Comparison of ENCODE assay signal across 1 cellular context in genomic region chr10:95561200-95562177, GRCh38.
TF ChIP-seq lines count a peak whose summit lies in the region.

TSS of gene SORBS1 (minus strand) at chr10:95561371. CDS start at chr10:95441135, 120,236 bp downstream.

TF ChIP-seq in HepG2, 621 proteins besides CTCF, POLR2A, EP300 and RAD21 (continued from another document and continues in another):
- no peak for TF ChIP-seq HIC2 (CRISPR knock-in tag; IDR thresholded peaks at IDR 0.05; ENCODE audit: low read depth)
- TF ChIP-seq BCLAF1 (IDR thresholded peaks at IDR 0.05) = no peak
- TF ChIP-seq ZUFSP (CRISPR knock-in tag; IDR thresholded peaks at IDR 0.05; ENCODE audit: borderline replicate concordance) = no peak
- no peak for TF ChIP-seq CEBPB (IDR thresholded peaks at IDR 0.05; ENCODE audit: borderline replicate concordance, low read depth, low read length)
- TF ChIP-seq THRA (CRISPR knock-in tag; IDR thresholded peaks at IDR 0.05; ENCODE audit: borderline replicate concordance) = no peak
- no peak for TF ChIP-seq SMARCC2 (IDR thresholded peaks at IDR 0.05)
- no peak for TF ChIP-seq ARID3A (IDR thresholded peaks at IDR 0.05; ENCODE audit: low read depth, low read length)
- TF ChIP-seq RBM22 (optimal IDR thresholded peaks at IDR 0.05; ENCODE audit: low read length) = no peak
- no peak for TF ChIP-seq MTF1 (CRISPR knock-in tag; IDR thresholded peaks at IDR 0.05)
- TF ChIP-seq KMT2B (CRISPR knock-in tag; IDR thresholded peaks at IDR 0.05) = 0 out of 2 replicates have a peak, but pooled peaks have one; percentile 58
- no peak for TF ChIP-seq ZFP36L2 (CRISPR knock-in tag; IDR thresholded peaks at IDR 0.05)
- no peak; the same call in 1 of the 2 replicates for TF ChIP-seq NR0B2 (CRISPR knock-in tag; IDR thresholded peaks at IDR 0.05)
- TF ChIP-seq RCOR2 (CRISPR knock-in tag; IDR thresholded peaks at IDR 0.05) = peak; percentile 92
- TF ChIP-seq HOXA3 (CRISPR knock-in tag; IDR thresholded peaks at IDR 0.05) = no peak
- 0 out of 2 replicates have a peak, but pooled peaks have one; percentile 41 for TF ChIP-seq AHDC1 (CRISPR knock-in tag; IDR thresholded peaks at IDR 0.05; ENCODE audit: borderline replicate concordance)
- peak; percentile 78 for TF ChIP-seq RBFOX2 (IDR thresholded peaks at IDR 0.05; ENCODE audit: low read depth, low read length)
- TF ChIP-seq ESRRA (CRISPR knock-in tag; IDR thresholded peaks at IDR 0.05; ENCODE audit: low read depth) = no peak
- TF ChIP-seq ZNF274 (CRISPR knock-in tag; IDR thresholded peaks at IDR 0.05) = no peak
- no peak for TF ChIP-seq DNMT1 (CRISPR knock-in tag; IDR thresholded peaks at IDR 0.05)
- TF ChIP-seq NAIF1 (CRISPR knock-in tag; IDR thresholded peaks at IDR 0.05; ENCODE audit: borderline replicate concordance) = no peak
- TF ChIP-seq HES4 (CRISPR knock-in tag; IDR thresholded peaks at IDR 0.05; ENCODE audit: borderline replicate concordance) = no peak
- peak; percentile 61 for TF ChIP-seq MAX (IDR thresholded peaks at IDR 0.05)
- peak; percentile 66 for TF ChIP-seq NFYC (CRISPR knock-in tag; IDR thresholded peaks at IDR 0.05)
- no peak for TF ChIP-seq DBP (CRISPR knock-in tag; IDR thresholded peaks at IDR 0.05; ENCODE audit: not compliant biosample characterization)
- no peak for TF ChIP-seq HMGXB3 (CRISPR knock-in tag; IDR thresholded peaks at IDR 0.05; ENCODE audit: borderline replicate concordance)
- TF ChIP-seq SMAD1 (CRISPR knock-in tag; IDR thresholded peaks at IDR 0.05; ENCODE audit: borderline replicate concordance, low read depth) = no peak
- TF ChIP-seq ZBTB8A (CRISPR knock-in tag; IDR thresholded peaks at IDR 0.05; ENCODE audit: borderline replicate concordance, low read depth) = no peak
- TF ChIP-seq ARNTL (CRISPR knock-in tag; IDR thresholded peaks at IDR 0.05) = no peak
- 0 out of 2 replicates have a peak, but pooled peaks have one; percentile 68 for TF ChIP-seq ZNF136 (CRISPR knock-in tag; IDR thresholded peaks at IDR 0.05; ENCODE audit: low read depth)
- no peak for TF ChIP-seq ZNF350 (CRISPR knock-in tag; IDR thresholded peaks at IDR 0.05; ENCODE audit: borderline replicate concordance, low read depth)
- no peak for TF ChIP-seq ZNF720 (CRISPR knock-in tag; IDR thresholded peaks at IDR 0.05)
- no peak for TF ChIP-seq ZSCAN22 (CRISPR knock-in tag; IDR thresholded peaks at IDR 0.05)
- peak; percentile 29; the same call in 1 of the 2 replicates for TF ChIP-seq ZNF792 (CRISPR knock-in tag; IDR thresholded peaks at IDR 0.05)
